9 cellular contexts compared by ENCODE assay signal in the genomic region with DNA sequence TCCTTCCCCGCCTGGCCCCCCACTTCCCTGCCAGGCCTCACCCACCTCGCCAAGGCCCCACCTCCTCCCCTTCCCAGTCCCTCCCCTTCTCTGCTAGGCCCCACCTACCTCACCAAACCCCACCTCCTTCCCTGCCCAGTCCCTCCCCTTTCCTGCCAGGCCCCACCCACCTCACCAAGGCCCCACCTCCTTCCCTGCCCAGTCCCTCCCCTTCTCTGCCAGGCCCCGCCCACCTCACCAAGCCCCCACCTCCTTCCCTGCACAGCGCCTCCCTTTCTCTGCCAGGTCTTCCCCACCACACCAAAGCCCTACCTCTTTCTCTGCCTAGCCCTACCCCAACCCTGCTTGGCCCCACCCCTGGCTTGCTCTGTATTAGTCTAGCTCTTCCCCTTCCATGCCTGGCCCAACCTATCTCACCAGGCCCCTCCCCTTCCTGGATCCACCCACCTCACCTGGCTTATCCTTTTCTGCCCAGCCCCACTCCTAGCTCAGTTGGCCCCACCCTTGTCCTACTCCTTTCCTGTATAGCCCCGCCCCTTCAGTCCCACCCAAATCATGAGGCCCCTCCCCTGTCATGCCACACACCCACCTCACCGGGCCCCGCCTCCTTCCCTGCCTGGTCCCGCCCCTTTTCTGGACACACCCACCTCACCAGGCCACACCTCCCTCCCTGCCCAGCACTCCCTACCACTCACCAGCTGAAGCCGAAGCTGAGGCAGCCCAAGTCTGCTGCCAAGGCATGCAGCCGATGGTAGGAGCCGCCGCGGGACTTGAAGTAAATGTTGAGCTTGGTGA. TPM values are rescaled to one million over a fixed set of nuclear protein-coding genes. Genes with fewer than 3 reads are reported as not detected.
A peak's percentile ranks its signal among the peaks of the same experiment; 100 is the strongest.
DNase-seq lines count a peak whose midpoint lies in the region; ATAC-seq and TF ChIP-seq lines count a peak whose summit lies in the region.
"Had no signal": no experiment of that assay in that cellular context is flagged by ENCODE, and none has a peak within 500 bp of the region (broad histone marks: within the 10 kb centered on the region; RNA-seq: fewer than 3 reads in every experiment).

No MANE protein-coding gene starts in this region.

- H3K36me3 Mint-ChIP-seq in activated T-cell treated with anti-CD3 and anti-CD28 coated beads, Interleukin-2, amount 50 U/mL, for 4 hours (ENCODE audit: insufficient read depth), result no peaks in the 10 kb centered on the region
- H3K36me3 Mint-ChIP-seq in stimulated activated naive B cell treated with anti-CD40 and anti-IgM and Interleukin-4, amounts not matched to agents 10 μg/mL and 1 μg/mL and 100 μg/mL, for 72 hours, result peaks cover 6 to 16% of the 10 kb centered on the region in 2 donors
- peaks cover 21% of the 10 kb centered on the region for H3K36me3 Mint-ChIP-seq in osteocyte (ENCODE audit: unreplicated experiment)
- H3K36me3 Mint-ChIP-seq: activated naive CD8-positive, alpha-beta T cell had no signal

- H3K4me1 ChIP-seq in adrenal gland (replicated peaks in 1 of 2), result no peaks in the 10 kb centered on the region

- peak; percentile 67 to 68 for ATAC-seq in activated T-cell treated with anti-CD3 and anti-CD28 coated beads, Interleukin-2, amount 50 U/mL, for 4 hours
- ATAC-seq in stimulated activated naive B cell treated with anti-CD40 and anti-IgM and Interleukin-4, amounts not matched to agents 10 μg/mL and 1 μg/mL and 100 μg/mL, for 72 hours (replicated peaks), result peak; percentile 51 to 66

- H3K4me1 Mint-ChIP-seq in activated T-cell treated with anti-CD3 and anti-CD28 coated beads, Interleukin-2, amount 50 U/mL, for 4 hours (ENCODE audit: low read depth), result no peaks in the 10 kb centered on the region
- H3K4me1 Mint-ChIP-seq in stimulated activated naive B cell treated with anti-CD40 and anti-IgM and Interleukin-4, amounts not matched to agents 10 μg/mL and 1 μg/mL and 100 μg/mL, for 72 hours, result no peaks in the 10 kb centered on the region
- H3K4me1 Mint-ChIP-seq in osteocyte (ENCODE audit: unreplicated experiment), result peaks cover 4% of the 10 kb centered on the region

- no peaks in the 10 kb centered on the region for H3K9me3 ChIP-seq in adrenal gland (replicated peaks in 1 of 3)

- DNase-seq in activated T-cell treated with anti-CD3 and anti-CD28 coated beads, Interleukin-2, amount 50 U/mL, for 4 hours, result no peak
- DNase-seq in activated T-cell treated with anti-CD3 and anti-CD28 coated beads for 4 hours (no peak), NCI-H2196 treated with DMSO at 0.1 percent for 48 hours (lab: John Stamatoyannopoulos, UW; ENCODE audit: unreplicated experiment) (peak; percentile 26), cardiac fibroblast (ENCODE audit: low read depth in 2 of 2) (peak; percentile 16 to 24), osteocyte (ENCODE audit: extremely low spot score, unreplicated experiment) (no peak), adrenal gland (no peak), GM10248 (ENCODE audit: extremely low spot score) (no peak)
- DNase-seq in stimulated activated naive B cell treated with anti-CD40 and anti-IgM and Interleukin-4, amounts not matched to agents 10 μg/mL and 1 μg/mL and 100 μg/mL, for 72 hours, result no peak

- H3K4me3 ChIP-seq in cardiac fibroblast (replicated peaks in 1 of 2; ENCODE audit: low read depth in 2 of 2, low read length in 2 of 2), result no peak overlapping the region
- no peak overlapping the region for H3K4me3 ChIP-seq in adrenal gland

- peaks cover 2% of the 10 kb centered on the region for H3K27me3 Mint-ChIP-seq in activated T-cell treated with anti-CD3 and anti-CD28 coated beads, Interleukin-2, amount 50 U/mL, for 4 hours (ENCODE audit: low read depth)
- no peaks in the 10 kb centered on the region for H3K27me3 Mint-ChIP-seq in stimulated activated naive B cell treated with anti-CD40 and anti-IgM and Interleukin-4, amounts not matched to agents 10 μg/mL and 1 μg/mL and 100 μg/mL, for 72 hours
- H3K27me3 Mint-ChIP-seq in osteocyte (ENCODE audit: unreplicated experiment), result no peaks in the 10 kb centered on the region
- H3K27me3 Mint-ChIP-seq: activated naive CD8-positive, alpha-beta T cell had no signal

- no peak for TF ChIP-seq CTCF in cardiac fibroblast (IDR thresholded peaks at IDR 0.05; ENCODE audit: low read depth, low read length)
- no peak for TF ChIP-seq CTCF in osteocyte (IDR thresholded peaks at IDR 0.05)
- TF ChIP-seq CTCF in adrenal gland (IDR thresholded peaks at IDR 0.05), result no peak
- TF ChIP-seq CTCF in GM10248 (IDR thresholded peaks at IDR 0.05; ENCODE audit: control extremely low read depth, extremely low read depth, low read depth, missing control alignments), result no peak

- no peaks in the 10 kb centered on the region for H3K27me3 ChIP-seq in adrenal gland

- intact Hi-C loops in adrenal gland (cut with DNase I), result no loop called here

- no peaks in the 10 kb centered on the region for H3K9me3 Mint-ChIP-seq in activated T-cell treated with anti-CD3 and anti-CD28 coated beads, Interleukin-2, amount 50 U/mL, for 4 hours
- peaks cover 5 to 7% of the 10 kb centered on the region in 2 donors for H3K9me3 Mint-ChIP-seq in stimulated activated naive B cell treated with anti-CD40 and anti-IgM and Interleukin-4, amounts not matched to agents 10 μg/mL and 1 μg/mL and 100 μg/mL, for 72 hours
- peaks cover 6% of the 10 kb centered on the region for H3K9me3 Mint-ChIP-seq in osteocyte (ENCODE audit: unreplicated experiment)

- TF ChIP-seq POLR2A in adrenal gland (IDR thresholded peaks at IDR 0.05), result no peak

- no peak overlapping the region for H3K27ac ChIP-seq in adrenal gland

- 68 to 72% (median 69%) methylated on average over 11 to 13 of the region's 13 CpGs for WGBS in adrenal gland, 4 donors

- POLR2A ChIA-PET in GM10248 (lab: Yijun Ruan, JAX), result no interaction called here

- H3K27ac Mint-ChIP-seq in stimulated activated naive B cell treated with anti-CD40 and anti-IgM and Interleukin-4, amounts not matched to agents 10 μg/mL and 1 μg/mL and 100 μg/mL, for 72 hours, result no peak overlapping the region
- no peak overlapping the region for H3K27ac Mint-ChIP-seq in osteocyte (ENCODE audit: unreplicated experiment)
- H3K27ac Mint-ChIP-seq: activated naive CD8-positive, alpha-beta T cell had no signal

- no peaks in the 10 kb centered on the region for H3K36me3 ChIP-seq in adrenal gland (replicated peaks in 1 of 2)

- H3K4me3 Mint-ChIP-seq in activated T-cell treated with anti-CD3 and anti-CD28 coated beads, Interleukin-2, amount 50 U/mL, for 4 hours, result no peak overlapping the region
- H3K4me3 Mint-ChIP-seq in stimulated activated naive B cell treated with anti-CD40 and anti-IgM and Interleukin-4, amounts not matched to agents 10 μg/mL and 1 μg/mL and 100 μg/mL, for 72 hours, result no peak overlapping the region
- H3K4me3 Mint-ChIP-seq in osteocyte (ENCODE audit: unreplicated experiment), result no peak overlapping the region
- H3K4me3 Mint-ChIP-seq: activated naive CD8-positive, alpha-beta T cell had no signal

- CTCF ChIA-PET in GM10248 (lab: Yijun Ruan, JAX), result interaction anchor here (0.9 to 1.2 kb wide), 2 partner anchors 26 to 31 kb away, joined by 3 to 4 read pairs; no protein-coding TSS in a partner anchor

RNA-seq across cellular contexts. Expression of gene CERS1, which starts 16.2 kb away (rescaled TPM):
- total RNA-seq in activated T-cell treated with anti-CD3 and anti-CD28 coated beads, Interleukin-2, amount 50 U/mL, for 4 hours, result under 1 TPM in 1 of 3 donors, not detected in 2; 0.13 TPM
- total RNA-seq in osteocyte (6.5 and 8.5 TPM in 2 replicates), adrenal gland (1 to 10 TPM in 2 of 8 donors, under 1 TPM in 3, not detected in 3; 0.29 to 2.6 (median 0.92) TPM)
- 1 to 10 TPM; 1.8 to 4.3 (median 2.8) TPM for polyA plus RNA-seq in adrenal gland

RNA-seq across cellular contexts. Expression of gene COPE, which starts 39.4 kb away (rescaled TPM):
- total RNA-seq in activated T-cell treated with anti-CD3 and anti-CD28 coated beads, Interleukin-2, amount 50 U/mL, for 4 hours, result 100 to 1,000 TPM; 258 to 293 (median 270) TPM
- total RNA-seq in osteocyte (162 and 175 TPM in 2 replicates), adrenal gland (100 to 1,000 TPM; 208 to 400 (median 312) TPM)
- polyA plus RNA-seq in adrenal gland, result 100 to 1,000 TPM in 2 of 3 donors, 10 to 100 TPM in 1; 45.1 to 298 (median 245) TPM

RNA-seq across cellular contexts. Expression of gene DDX49, which starts 39.7 kb away (rescaled TPM):
- 100 to 1,000 TPM; 170 to 178 (median 176) TPM for total RNA-seq in activated T-cell treated with anti-CD3 and anti-CD28 coated beads, Interleukin-2, amount 50 U/mL, for 4 hours
- total RNA-seq in osteocyte (59.7 and 63.9 TPM in 2 replicates), adrenal gland (10 to 100 TPM; 29.1 to 51.2 (median 44.9) TPM)
- 100 to 1,000 TPM in 1 of 3 donors, 10 to 100 TPM in 2; 35.9 to 105 (median 88.9) TPM for polyA plus RNA-seq in adrenal gland

RNA-seq across cellular contexts. Expression of gene UPF1, which starts 48.0 kb away (rescaled TPM):
- total RNA-seq in activated T-cell treated with anti-CD3 and anti-CD28 coated beads, Interleukin-2, amount 50 U/mL, for 4 hours, result 100 to 1,000 TPM; 116 to 123 (median 118) TPM
- total RNA-seq in osteocyte (58.0 and 64.2 TPM in 2 replicates), adrenal gland (100 to 1,000 TPM in 1 of 8 donors, 10 to 100 TPM in 7; 57.7 to 141 (median 80.1) TPM)
- 10 to 100 TPM; 27.6 to 80.8 (median 55.1) TPM for polyA plus RNA-seq in adrenal gland

Comparison
In these comparisons a context has a peak if more than half of its experiments do, and no peak if none do; other contexts are left out.
1. DNase-seq: peak in NCI-H2196 treated with DMSO at 0.1 percent for 48 hours (single experiment) and cardiac fibroblast (2 of 2); none in activated T-cell treated with anti-CD3 and anti-CD28 coated beads, Interleukin-2, amount 50 U/mL, for 4 hours (single experiment), activated T-cell treated with anti-CD3 and anti-CD28 coated beads for 4 hours (single experiment), stimulated activated naive B cell treated with anti-CD40 and anti-IgM and Interleukin-4, amounts not matched to agents 10 μg/mL and 1 μg/mL and 100 μg/mL, for 72 hours (single experiment), osteocyte (single experiment), adrenal gland (0 of 7) and GM10248 (single experiment).